29 cellular contexts compared by ENCODE assay signal in the genomic region with DNA sequence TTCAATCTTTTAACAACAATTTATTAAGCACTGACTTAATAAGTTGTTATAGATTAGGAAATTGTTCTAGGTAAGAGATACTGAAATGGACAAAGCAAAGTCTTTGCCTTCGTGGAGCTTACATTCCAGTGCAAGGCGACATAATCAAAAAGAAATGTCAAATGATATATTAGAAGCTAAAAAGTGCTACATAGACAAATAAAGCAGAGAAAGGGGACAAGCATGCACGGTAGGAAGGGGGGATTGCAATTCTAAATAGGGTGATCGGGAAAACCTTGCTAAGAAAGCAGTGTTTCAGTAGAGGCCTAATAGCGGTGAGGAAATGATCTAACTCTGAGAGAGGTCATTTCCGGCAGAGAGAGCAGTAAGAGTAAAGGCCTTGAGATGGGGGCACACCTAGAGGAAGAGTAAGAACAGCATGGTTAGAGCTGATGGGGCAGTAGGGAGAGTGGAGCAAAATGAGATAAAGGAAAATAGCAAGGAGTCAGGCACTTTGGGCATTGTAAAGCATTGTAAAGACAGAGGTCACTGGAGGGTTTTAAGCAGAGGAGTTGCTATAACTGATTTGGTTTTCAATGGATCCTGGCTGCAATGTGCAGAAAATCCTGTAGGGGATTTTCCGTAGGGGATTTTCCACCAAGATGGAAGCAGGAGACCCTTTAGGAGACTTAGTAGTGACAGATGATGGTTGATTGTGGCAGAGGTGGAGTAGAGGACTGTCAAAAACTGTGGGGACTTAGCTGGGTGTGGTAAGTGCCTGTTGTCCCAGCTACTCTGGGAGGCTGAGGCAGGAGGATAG.
"Had no signal": no experiment of that assay in that cellular context is flagged by ENCODE, and none has a peak within 500 bp of the region (broad histone marks: within the 10 kb centered on the region; RNA-seq: fewer than 3 reads in every experiment).

No MANE protein-coding gene starts in this region.

- H3K4me1 ChIP-seq: body of pancreas, esophagus muscularis mucosa, pancreas, psoas muscle, stomach, suprapubic skin, tibial nerve had no signal

- DNase-seq: activated CD4-positive, alpha-beta memory T cell treated with anti-CD3 and anti-CD28 coated beads, Interleukin-2, amount 10 ng/mL, durations not matched to agents 7 days and 5 days; activated CD4-positive, alpha-beta T cell treated with anti-CD3 and anti-CD28 coated beads for 48 hours; activated effector memory CD4-positive, alpha-beta T cell treated with anti-CD3 and anti-CD28 coated beads, Interleukin-2, amount 50 U/mL, for 16 hours; activated naive CD4-positive, alpha-beta T cell treated with anti-CD3 and anti-CD28 coated beads, Interleukin-2, amount 50 U/mL, for 16 hours; activated naive CD8-positive, alpha-beta T cell treated with anti-CD3 and anti-CD28 coated beads, Interleukin-2, amount 50 U/mL, for 24 hours; activated T-cell treated with anti-CD3 and anti-CD28 coated beads, Interleukin-2, amount 50 U/mL, for 72 hours; anterior cingulate cortex; body of pancreas; caudate nucleus; dermis blood vessel endothelial cell; effector CD8-positive, alpha-beta T cell; hippocampal formation; left cardiac atrium; pancreas; psoas muscle; right cardiac atrium; stimulated activated CD4-positive, alpha-beta T cell treated with anti-CD3 and anti-CD28 coated beads, Interleukin-1b, Interleukin-23, amount 100 ng/mL, for 48 hours; stomach; T-helper 1 cell; T1000 had no signal

- H3K27me3 ChIP-seq: body of pancreas, esophagus muscularis mucosa, pancreas, stomach, suprapubic skin, tibial nerve had no signal

- FAIRE-seq: frontal cortex, islet of Langerhans, pancreas, urothelium cell line had no signal

- H3K27ac ChIP-seq: body of pancreas, esophagus muscularis mucosa, pancreas, psoas muscle, skin epidermis, stomach, suprapubic skin, tibial nerve had no signal

- H3K4me1 Mint-ChIP-seq: activated CD4-positive, alpha-beta memory T cell treated with anti-CD3 and anti-CD28 coated beads, Interleukin-2, amount 10 ng/mL, durations not matched to agents 7 days and 5 days; activated naive CD8-positive, alpha-beta T cell treated with anti-CD3 and anti-CD28 coated beads, Interleukin-2, amount 50 U/mL, for 24 hours; stimulated activated memory B cell treated with anti-CD40 and anti-IgM and Interleukin-4, amounts not matched to agents 10 μg/mL and 1 μg/mL and 100 μg/mL, for 72 hours had no signal

- H3K36me3 Mint-ChIP-seq: stimulated activated memory B cell treated with anti-CD40 and anti-IgM and Interleukin-4, amounts not matched to agents 10 μg/mL and 1 μg/mL and 100 μg/mL, for 72 hours had no signal

- H3K36me3 ChIP-seq: esophagus muscularis mucosa, pancreas, stomach, suprapubic skin, tibial nerve had no signal

- H3K4me3 ChIP-seq: body of pancreas, esophagus muscularis mucosa, pancreas, psoas muscle, skin epidermis, stomach, suprapubic skin, tibial nerve had no signal

- H3K9me3 ChIP-seq: body of pancreas, esophagus muscularis mucosa, pancreas, psoas muscle, stomach, suprapubic skin, tibial nerve had no signal

- H3K9me3 Mint-ChIP-seq: activated CD4-positive, alpha-beta memory T cell treated with anti-CD3 and anti-CD28 coated beads, Interleukin-2, amount 10 ng/mL, durations not matched to agents 7 days and 5 days; activated naive CD8-positive, alpha-beta T cell treated with anti-CD3 and anti-CD28 coated beads, Interleukin-2, amount 50 U/mL, for 24 hours; activated T-cell treated with anti-CD3 and anti-CD28 coated beads, Interleukin-2, amount 50 U/mL, for 72 hours had no signal

- H3K27ac Mint-ChIP-seq: activated CD4-positive, alpha-beta memory T cell treated with anti-CD3 and anti-CD28 coated beads, Interleukin-2, amount 10 ng/mL, durations not matched to agents 7 days and 5 days; activated naive CD8-positive, alpha-beta T cell treated with anti-CD3 and anti-CD28 coated beads, Interleukin-2, amount 50 U/mL, for 24 hours; activated T-cell treated with anti-CD3 and anti-CD28 coated beads, Interleukin-2, amount 50 U/mL, for 72 hours; nephron; stimulated activated memory B cell treated with anti-CD40 and anti-IgM and Interleukin-4, amounts not matched to agents 10 μg/mL and 1 μg/mL and 100 μg/mL, for 72 hours had no signal

- H3K4me3 Mint-ChIP-seq: activated CD4-positive, alpha-beta memory T cell treated with anti-CD3 and anti-CD28 coated beads, Interleukin-2, amount 10 ng/mL, durations not matched to agents 7 days and 5 days; activated naive CD8-positive, alpha-beta T cell treated with anti-CD3 and anti-CD28 coated beads, Interleukin-2, amount 50 U/mL, for 24 hours; activated T-cell treated with anti-CD3 and anti-CD28 coated beads, Interleukin-2, amount 50 U/mL, for 72 hours; nephron; stimulated activated memory B cell treated with anti-CD40 and anti-IgM and Interleukin-4, amounts not matched to agents 10 μg/mL and 1 μg/mL and 100 μg/mL, for 72 hours had no signal
